In the genomic region with DNA sequence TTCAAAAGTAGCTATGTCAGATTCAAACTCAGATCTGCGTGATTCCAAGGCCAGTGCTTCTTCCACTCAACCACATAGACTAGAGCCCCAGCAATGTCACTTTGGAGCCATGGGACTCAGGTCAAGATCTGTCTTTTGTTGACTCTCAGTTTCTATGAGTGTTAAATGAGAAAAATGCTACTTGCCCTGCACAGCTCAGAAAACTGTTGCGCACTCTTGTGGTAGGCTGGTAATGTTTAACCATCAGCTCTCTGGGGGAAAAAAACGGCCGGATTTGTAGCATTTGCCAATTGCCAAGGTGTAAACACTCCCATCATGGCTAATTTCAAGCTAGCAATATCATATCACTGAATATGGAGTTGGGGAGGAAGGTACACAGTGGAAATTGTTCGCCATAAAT, we compare ENCODE assay signal across 27 cellular contexts.
"Had no signal": no experiment of that assay in that cellular context is flagged by ENCODE, and none has a peak within 500 bp of the region (broad histone marks: within the 10 kb centered on the region; RNA-seq: fewer than 3 reads in every experiment).

No MANE protein-coding gene starts in this region.

- H3K36me3 ChIP-seq: brain microvascular endothelial cell, WERI-Rb-1 had no signal

- FAIRE-seq: astrocyte, bronchial epithelial cell had no signal

- H3K4me3 ChIP-seq: coronary artery, dorsolateral prefrontal cortex, gastrocnemius medialis had no signal

- DNase-seq: activated B cell treated with CpG ODN at 0.5 μM for 24 hours; activated CD4-positive, alpha-beta T cell treated with anti-CD3 and anti-CD28 coated beads for 48 hours; activated CD4-positive, alpha-beta T cell treated with anti-CD3 and anti-CD28 coated beads, Interleukin-2, amount 50 U/mL, for 1 hour; activated CD4-positive, alpha-beta T cell treated with anti-CD3 and anti-CD28 coated beads, Interleukin-2, amount 50 U/mL, for 48 hours; activated CD8-positive, alpha-beta memory T cell treated with anti-CD3 and anti-CD28 coated beads for 24 hours; activated CD8-positive, alpha-beta T cell treated with anti-CD3 and anti-CD28 coated beads for 36 hours; activated effector memory CD4-positive, alpha-beta T cell treated with Interleukin-2 at 50 U/mL for 16 hours; activated gamma-delta T cell treated with Interleukin-2 at 50 U/mL for 16 hours; activated naive CD4-positive, alpha-beta T cell treated with anti-CD3 and anti-CD28 coated beads, Interleukin-2, amount 50 U/mL, for 16 hours; activated naive CD4-positive, alpha-beta T cell treated with Interleukin-2 at 50 U/mL for 16 hours; activated T-cell treated with anti-CD3 and anti-CD28 coated beads, Interleukin-2, amount 50 U/mL, for 4 hours; amniotic stem cell; anterior cingulate cortex; brain microvascular endothelial cell; dorsolateral prefrontal cortex; effector memory CD4-positive, alpha-beta T cell; endodermal cell; foreskin keratinocyte; gastrocnemius medialis; glutamatergic neuron; T-helper 1 cell; T-helper 17 cell; T1000; WERI-Rb-1 had no signal

- H3K27ac ChIP-seq: brain microvascular endothelial cell, coronary artery, dorsolateral prefrontal cortex, foreskin keratinocyte, gastrocnemius medialis, WERI-Rb-1 had no signal

- H3K4me1 ChIP-seq: gastrocnemius medialis had no signal

- H3K9me3 ChIP-seq: gastrocnemius medialis had no signal

- H3K27me3 ChIP-seq: brain microvascular endothelial cell, dorsolateral prefrontal cortex, foreskin keratinocyte, gastrocnemius medialis had no signal
